ENCODE assay signal across 22 cellular contexts in the genomic region with DNA sequence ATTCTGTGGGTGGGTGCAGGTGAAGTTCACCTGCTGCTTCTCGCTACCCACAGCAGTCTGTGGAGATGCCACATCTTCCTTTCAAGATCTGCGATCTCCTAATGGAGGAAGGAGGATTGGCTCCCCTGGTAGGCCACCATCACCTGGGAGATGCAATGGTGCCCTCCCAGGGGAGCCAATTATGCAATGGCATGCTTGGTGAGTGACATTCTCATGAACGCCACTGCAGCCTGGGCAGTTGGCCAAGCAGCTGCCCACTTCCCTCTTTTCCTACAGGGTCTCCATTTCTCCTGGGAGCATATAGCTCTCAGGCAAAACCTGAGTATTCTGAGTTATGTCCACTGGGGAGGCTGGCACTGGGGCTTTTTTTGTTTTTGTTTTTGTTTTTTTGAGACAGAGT.
"Had no signal": no experiment of that assay in that cellular context is flagged by ENCODE, and none has a peak within 500 bp of the region (broad histone marks: within the 10 kb centered on the region; RNA-seq: fewer than 3 reads in every experiment).

No MANE protein-coding gene starts in this region.

- H2AFZ ChIP-seq: parathyroid adenoma had no signal

- ATAC-seq: mucosa of descending colon; natural killer cell treated with Interleukin-12 subunit alpha and Interleukin-12 subunit beta and Interleukin-15 and Interleukin-18, amount 100 ng/mL, for 72 hours; sciatic nerve; stimulated activated effector memory CD8-positive, alpha-beta T cell treated with anti-CD3 and anti-CD28 coated beads, Interleukin-12 subunit alpha, Interleukin-12 subunit beta, amount 100 ng/mL, for 72 hours had no signal

- H3K9ac ChIP-seq: parathyroid adenoma had no signal

- H3K27ac ChIP-seq: dorsolateral prefrontal cortex, parathyroid adenoma, prostate gland, right atrium auricular region, stomach, thyroid gland, vagina had no signal

- DNase-seq: cortex of kidney; effector CD4-positive, alpha-beta T cell; mucosa of descending colon; naive B cell; stimulated activated CD4-positive, alpha-beta T cell treated with anti-CD3 and anti-CD28 coated beads, Interleukin-2, amount 100 ng/mL, for 24 hours; stimulated activated CD4-positive, alpha-beta T cell treated with anti-CD3 and anti-CD28 coated beads, Interleukin-4, amount 100 ng/mL, for 24 hours; stimulated activated naive CD4-positive, alpha-beta T cell treated with Interleukin-2 at 50 U/mL for 16 hours; stomach; thyroid gland; trophoblast cell had no signal

- H3K36me3 ChIP-seq: prostate gland, right atrium auricular region, stomach, thyroid gland, vagina had no signal

- H3K4me1 ChIP-seq: parathyroid adenoma, prostate gland, right atrium auricular region, stomach, thyroid gland, vagina had no signal

- H3K9me3 Mint-ChIP-seq: natural killer cell treated with Interleukin-12 subunit alpha and Interleukin-12 subunit beta and Interleukin-15 and Interleukin-18, amount 100 ng/mL, for 72 hours; stimulated activated effector memory CD8-positive, alpha-beta T cell treated with anti-CD3 and anti-CD28 coated beads, Interleukin-12 subunit alpha, Interleukin-12 subunit beta, amount 100 ng/mL, for 72 hours had no signal

- H3K36me3 Mint-ChIP-seq: memory B cell; natural killer cell treated with Interleukin-12 subunit alpha and Interleukin-12 subunit beta and Interleukin-15 and Interleukin-18, amount 100 ng/mL, for 72 hours; stimulated activated effector memory CD8-positive, alpha-beta T cell treated with anti-CD3 and anti-CD28 coated beads, Interleukin-12 subunit alpha, Interleukin-12 subunit beta, amount 100 ng/mL, for 72 hours had no signal

- H3K27me3 Mint-ChIP-seq: memory B cell had no signal

- H3K4me3 Mint-ChIP-seq: memory B cell; mesothelial cell of epicardium; naive B cell; natural killer cell treated with Interleukin-12 subunit alpha and Interleukin-12 subunit beta and Interleukin-15 and Interleukin-18, amount 100 ng/mL, for 72 hours; neural crest cell; stimulated activated effector memory CD8-positive, alpha-beta T cell treated with anti-CD3 and anti-CD28 coated beads, Interleukin-12 subunit alpha, Interleukin-12 subunit beta, amount 100 ng/mL, for 72 hours had no signal

- H3K4me3 ChIP-seq: dorsolateral prefrontal cortex, lung, mucosa of descending colon, prostate gland, right atrium auricular region, stomach, thyroid gland, vagina had no signal

- H3K9me3 ChIP-seq: mucosa of descending colon, prostate gland, thyroid gland, vagina had no signal

- H3K27me3 ChIP-seq: right atrium auricular region, thyroid gland, vagina had no signal

- H3K4me1 Mint-ChIP-seq: memory B cell; mesothelial cell of epicardium; naive B cell; neural crest cell; stimulated activated effector memory CD8-positive, alpha-beta T cell treated with anti-CD3 and anti-CD28 coated beads, Interleukin-12 subunit alpha, Interleukin-12 subunit beta, amount 100 ng/mL, for 72 hours had no signal

- H3K27ac Mint-ChIP-seq: memory B cell; mesothelial cell of epicardium; naive B cell; natural killer cell treated with Interleukin-12 subunit alpha and Interleukin-12 subunit beta and Interleukin-15 and Interleukin-18, amount 100 ng/mL, for 72 hours; stimulated activated effector memory CD8-positive, alpha-beta T cell treated with anti-CD3 and anti-CD28 coated beads, Interleukin-12 subunit alpha, Interleukin-12 subunit beta, amount 100 ng/mL, for 72 hours had no signal
